In the genomic region with DNA sequence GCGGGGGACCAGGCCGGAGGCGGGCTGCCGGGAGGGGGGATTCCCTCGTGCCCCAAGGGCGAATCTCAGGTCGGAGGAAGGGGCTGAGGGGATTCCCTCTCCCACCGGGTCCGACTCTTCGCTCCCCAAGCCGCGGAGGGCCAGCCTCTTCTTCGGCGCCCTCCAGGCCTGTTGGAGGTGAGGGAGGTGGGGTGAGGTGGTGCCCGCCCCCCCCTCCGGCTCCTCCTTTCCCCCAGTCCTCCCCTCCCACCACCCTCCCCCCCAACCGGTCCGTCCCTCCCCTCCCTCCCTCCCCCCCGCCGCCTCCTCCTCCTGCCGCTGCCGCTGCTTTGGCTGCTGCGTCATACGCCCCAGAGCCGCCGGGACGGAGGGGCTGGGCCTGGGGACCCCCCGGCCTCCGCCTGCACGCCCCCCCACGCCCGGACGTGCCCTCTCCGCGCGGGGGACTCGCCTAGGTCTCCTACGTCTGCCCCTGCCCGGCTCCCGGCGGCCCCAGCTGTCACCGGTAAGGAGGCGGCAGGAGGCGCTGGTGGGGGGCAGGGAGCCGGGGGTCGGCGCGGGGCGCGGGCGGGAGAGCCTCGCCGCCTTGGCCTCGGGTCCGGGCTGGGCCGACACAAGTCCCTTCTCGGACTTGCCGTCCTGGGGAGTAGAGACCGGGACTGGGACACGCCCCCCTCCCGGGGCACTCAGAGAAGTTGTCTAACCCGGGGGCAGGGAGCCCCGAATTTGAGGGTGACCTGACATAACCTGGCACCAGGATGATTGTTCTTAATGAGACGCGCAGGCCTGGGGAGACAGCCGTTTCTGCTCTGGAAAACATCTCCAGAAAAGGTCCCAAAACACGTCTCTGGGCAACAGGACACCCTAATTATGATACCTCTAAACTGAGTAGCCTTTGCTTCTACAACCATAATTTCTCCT, we compare ENCODE assay signal across 1 cellular context.
TF ChIP-seq lines count a peak whose summit lies in the region.

Gene PHF1 (plus strand): TSS at position 304 of the 921 bp plus-strand sequence. CDS start 1,250 bp downstream, outside the sequence.

TF ChIP-seq in K562, 482 proteins besides CTCF, POLR2A, EP300 and RAD21 (continued from another document):
- TF ChIP-seq ETV5 (CRISPR knock-in tag; IDR thresholded peaks at IDR 0.05; ENCODE audit: low read depth), result 0 out of 2 replicates have a peak, but pooled peaks have one; percentile 11
- TF ChIP-seq, protein P1, sequence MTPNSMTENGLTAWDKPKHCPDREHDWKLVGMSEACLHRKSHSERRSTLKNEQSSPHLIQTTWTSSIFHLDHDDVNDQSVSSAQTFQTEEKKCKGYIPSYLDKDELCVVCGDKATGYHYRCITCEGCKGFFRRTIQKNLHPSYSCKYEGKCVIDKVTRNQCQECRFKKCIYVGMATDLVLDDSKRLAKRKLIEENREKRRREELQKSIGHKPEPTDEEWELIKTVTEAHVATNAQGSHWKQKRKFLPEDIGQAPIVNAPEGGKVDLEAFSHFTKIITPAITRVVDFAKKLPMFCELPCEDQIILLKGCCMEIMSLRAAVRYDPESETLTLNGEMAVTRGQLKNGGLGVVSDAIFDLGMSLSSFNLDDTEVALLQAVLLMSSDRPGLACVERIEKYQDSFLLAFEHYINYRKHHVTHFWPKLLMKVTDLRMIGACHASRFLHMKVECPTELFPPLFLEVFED (CRISPR knock-in tag; conservative IDR thresholded peaks at IDR 0.05), result 0 out of 2 replicates have a peak, but pooled peaks have one; percentile 45
- no peak for TF ChIP-seq BHLHE40 (IDR thresholded peaks at IDR 0.05; ENCODE audit: low read length)
- TF ChIP-seq ZNF512 (tag; IDR thresholded peaks at IDR 0.05), result no peak
- TF ChIP-seq ZFX (CRISPR knock-in tag; IDR thresholded peaks at IDR 0.05), result peak; percentile 66; the same call in 1 of the 2 replicates
- TF ChIP-seq CXXC5 (CRISPR knock-in tag; IDR thresholded peaks at IDR 0.05), result peak; percentile 45; the same call in 1 of the 2 replicates
- TF ChIP-seq ZBTB40 (IDR thresholded peaks at IDR 0.05), result peak; percentile 24; the same call in 1 of the 2 replicates
- no peak for TF ChIP-seq ZBTB40 (CRISPR knock-in tag; IDR thresholded peaks at IDR 0.05)
- no peak for TF ChIP-seq TEAD2 (tag; IDR thresholded peaks at IDR 0.05)
- no peak for TF ChIP-seq SMAD4 (CRISPR knock-in tag; conservative IDR thresholded peaks at IDR 0.05)
- no peak for TF ChIP-seq SPI1 (IDR thresholded peaks at IDR 0.05; ENCODE audit: borderline replicate concordance, low read depth, low read length)
- TF ChIP-seq ZNF77 (CRISPR knock-in tag; IDR thresholded peaks at IDR 0.05), result no peak
- TF ChIP-seq ZNF232 (CRISPR knock-in tag; IDR thresholded peaks at IDR 0.05), result no peak
- TF ChIP-seq, protein P2, sequence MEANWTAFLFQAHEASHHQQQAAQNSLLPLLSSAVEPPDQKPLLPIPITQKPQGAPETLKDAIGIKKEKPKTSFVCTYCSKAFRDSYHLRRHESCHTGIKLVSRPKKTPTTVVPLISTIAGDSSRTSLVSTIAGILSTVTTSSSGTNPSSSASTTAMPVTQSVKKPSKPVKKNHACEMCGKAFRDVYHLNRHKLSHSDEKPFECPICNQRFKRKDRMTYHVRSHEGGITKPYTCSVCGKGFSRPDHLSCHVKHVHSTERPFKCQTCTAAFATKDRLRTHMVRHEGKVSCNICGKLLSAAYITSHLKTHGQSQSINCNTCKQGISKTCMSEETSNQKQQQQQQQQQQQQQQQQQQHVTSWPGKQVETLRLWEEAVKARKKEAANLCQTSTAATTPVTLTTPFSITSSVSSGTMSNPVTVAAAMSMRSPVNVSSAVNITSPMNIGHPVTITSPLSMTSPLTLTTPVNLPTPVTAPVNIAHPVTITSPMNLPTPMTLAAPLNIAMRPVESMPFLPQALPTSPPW (CRISPR knock-in tag; IDR thresholded peaks at IDR 0.05), result peak; percentile 100
- TF ChIP-seq KDM4B (IDR thresholded peaks at IDR 0.05; ENCODE audit: borderline replicate concordance in 2 of 2, low read depth in 1 of 2), result 0 out of 4 replicates have a peak, but pooled peaks of 1 of the 2 experiments have one; percentile 20
- peak; percentile 8 for TF ChIP-seq PCBP2 (IDR thresholded peaks at IDR 0.05; ENCODE audit: low read depth, low read length, poor library complexity, severe bottlenecking)
- TF ChIP-seq DACH1 (IDR thresholded peaks at IDR 0.05; ENCODE audit: partially characterized antibody), result peak; percentile 30
- TF ChIP-seq POLR2B (IDR thresholded peaks at IDR 0.05; ENCODE audit: low read depth, partially characterized antibody), result no peak
- 0 out of 2 replicates have a peak, but pooled peaks have one; percentile 73 for TF ChIP-seq KAT7 (CRISPR knock-in tag; IDR thresholded peaks at IDR 0.05; ENCODE audit: borderline replicate concordance)
